Comparison of ENCODE assay signal across 32 cellular contexts in genomic region chr1:183575606-183576005, GRCh38. TPM values are rescaled to one million over a fixed set of nuclear protein-coding genes. Genes with fewer than 3 reads are reported as not detected.
"Had no signal": no experiment of that assay in that cellular context is flagged by ENCODE, and none has a peak within 500 bp of the region (broad histone marks: within the 10 kb centered on the region; RNA-seq: fewer than 3 reads in every experiment).

No MANE protein-coding gene starts in this region.

- H3K27ac ChIP-seq: brain microvascular endothelial cell, hepatocyte, parathyroid adenoma, WERI-Rb-1 had no signal

- H3K27me3 Mint-ChIP-seq: activated CD4-positive, alpha-beta memory T cell treated with anti-CD3 and anti-CD28 coated beads for 36 hours; activated CD4-positive, alpha-beta T cell treated with anti-CD3 and anti-CD28 coated beads, Interleukin-2, amount 10 ng/mL, durations not matched to agents 24 days and 14 days; activated naive CD8-positive, alpha-beta T cell treated with anti-CD3 and anti-CD28 coated beads, Interleukin-2, amount 10 ng/mL, durations not matched to agents 7 days and 5 days; naive B cell; stimulated activated naive CD8-positive, alpha-beta T cell treated with anti-CD3 and anti-CD28 coated beads, Interleukin-15, Interleukin-2, amounts not matched to agents 100 ng/mL and 50 ng/mL, for 24 hours; T-helper 17 cell had no signal

- H3K9me3 ChIP-seq: ascending aorta, esophagus squamous epithelium, right atrium auricular region, thoracic aorta, uterus had no signal

- H3K27me3 ChIP-seq: ascending aorta, brain microvascular endothelial cell, esophagus squamous epithelium, hepatocyte, right atrium auricular region, uterus had no signal

- H3K4me1 ChIP-seq: parathyroid adenoma, uterus had no signal

- H2AFZ ChIP-seq: hepatocyte, parathyroid adenoma had no signal

- H3K27ac Mint-ChIP-seq: activated CD4-positive, alpha-beta memory T cell treated with anti-CD3 and anti-CD28 coated beads for 36 hours; activated CD4-positive, alpha-beta T cell treated with anti-CD3 and anti-CD28 coated beads, Interleukin-2, amount 10 ng/mL, durations not matched to agents 24 days and 14 days; activated naive CD4-positive, alpha-beta T cell treated with anti-CD3 and anti-CD28 coated beads, Interleukin-2, amount 10 ng/mL, durations not matched to agents 7 days and 5 days; activated naive CD8-positive, alpha-beta T cell treated with anti-CD3 and anti-CD28 coated beads, Interleukin-2, amount 10 ng/mL, durations not matched to agents 7 days and 5 days; activated T-cell treated with anti-CD3 and anti-CD28 coated beads, Interleukin-2, amount 50 U/mL, for 24 hours; stimulated activated effector memory CD8-positive, alpha-beta T cell treated with anti-CD3 and anti-CD28 coated beads, Interleukin-12 subunit alpha, Interleukin-12 subunit beta, amount 100 ng/mL, for 72 hours; stimulated activated naive CD8-positive, alpha-beta T cell treated with anti-CD3 and anti-CD28 coated beads, Interleukin-15, Interleukin-2, amounts not matched to agents 100 ng/mL and 50 ng/mL, for 24 hours; T-helper 17 cell; type B pancreatic cell had no signal

- H3K79me2 ChIP-seq: hepatocyte, parathyroid adenoma had no signal

- H3K36me3 ChIP-seq: ascending aorta, brain microvascular endothelial cell, esophagus squamous epithelium, right atrium auricular region, thoracic aorta, uterus, WERI-Rb-1 had no signal

- H3K4me2 ChIP-seq: hepatocyte had no signal

- H3K9me3 Mint-ChIP-seq: activated CD4-positive, alpha-beta memory T cell treated with anti-CD3 and anti-CD28 coated beads for 36 hours; activated CD4-positive, alpha-beta T cell treated with anti-CD3 and anti-CD28 coated beads, Interleukin-2, amount 10 ng/mL, durations not matched to agents 24 days and 14 days; activated naive CD4-positive, alpha-beta T cell treated with anti-CD3 and anti-CD28 coated beads, Interleukin-2, amount 10 ng/mL, durations not matched to agents 7 days and 5 days; activated naive CD8-positive, alpha-beta T cell treated with anti-CD3 and anti-CD28 coated beads, Interleukin-2, amount 10 ng/mL, durations not matched to agents 7 days and 5 days; activated T-cell treated with anti-CD3 and anti-CD28 coated beads, Interleukin-2, amount 50 U/mL, for 24 hours; naive B cell; stimulated activated effector memory CD8-positive, alpha-beta T cell treated with anti-CD3 and anti-CD28 coated beads, Interleukin-12 subunit alpha, Interleukin-12 subunit beta, amount 100 ng/mL, for 72 hours; stimulated activated naive CD8-positive, alpha-beta T cell treated with anti-CD3 and anti-CD28 coated beads, Interleukin-15, Interleukin-2, amounts not matched to agents 100 ng/mL and 50 ng/mL, for 24 hours; type B pancreatic cell had no signal

- H3K4me3 ChIP-seq: ascending aorta, esophagus squamous epithelium, hepatocyte, right atrium auricular region, thoracic aorta, uterus had no signal

- H3K4me3 Mint-ChIP-seq: activated CD4-positive, alpha-beta memory T cell treated with anti-CD3 and anti-CD28 coated beads for 36 hours; activated CD4-positive, alpha-beta T cell treated with anti-CD3 and anti-CD28 coated beads, Interleukin-2, amount 10 ng/mL, durations not matched to agents 24 days and 14 days; activated naive CD4-positive, alpha-beta T cell treated with anti-CD3 and anti-CD28 coated beads, Interleukin-2, amount 10 ng/mL, durations not matched to agents 7 days and 5 days; activated naive CD8-positive, alpha-beta T cell treated with anti-CD3 and anti-CD28 coated beads, Interleukin-2, amount 10 ng/mL, durations not matched to agents 7 days and 5 days; activated T-cell treated with anti-CD3 and anti-CD28 coated beads, Interleukin-2, amount 50 U/mL, for 24 hours; naive B cell; stimulated activated effector memory CD8-positive, alpha-beta T cell treated with anti-CD3 and anti-CD28 coated beads, Interleukin-12 subunit alpha, Interleukin-12 subunit beta, amount 100 ng/mL, for 72 hours; stimulated activated naive CD8-positive, alpha-beta T cell treated with anti-CD3 and anti-CD28 coated beads, Interleukin-15, Interleukin-2, amounts not matched to agents 100 ng/mL and 50 ng/mL, for 24 hours; T-helper 17 cell; type B pancreatic cell had no signal

- H3K36me3 Mint-ChIP-seq: activated CD4-positive, alpha-beta memory T cell treated with anti-CD3 and anti-CD28 coated beads for 36 hours; stimulated activated effector memory CD8-positive, alpha-beta T cell treated with anti-CD3 and anti-CD28 coated beads, Interleukin-12 subunit alpha, Interleukin-12 subunit beta, amount 100 ng/mL, for 72 hours; type B pancreatic cell had no signal

- ATAC-seq: stimulated activated effector memory CD8-positive, alpha-beta T cell treated with anti-CD3 and anti-CD28 coated beads, Interleukin-12 subunit alpha, Interleukin-12 subunit beta, amount 100 ng/mL, for 72 hours; T-helper 17 cell had no signal

- DNase-seq: activated CD4-positive, alpha-beta memory T cell treated with anti-CD3 and anti-CD28 coated beads for 36 hours; activated CD4-positive, alpha-beta T cell treated with anti-CD3 and anti-CD28 coated beads, Interleukin-2, amount 10 ng/mL, durations not matched to agents 24 days and 14 days; activated CD4-positive, CD25-positive, alpha-beta regulatory T cell treated with anti-CD3 and anti-CD28 coated beads, Interleukin-2, amount 50 U/mL, for 72 hours; activated CD8-positive, alpha-beta memory T cell treated with anti-CD3 and anti-CD28 coated beads, Interleukin-2, amount 50 U/mL, for 4 hours; activated gamma-delta T cell; activated naive CD4-positive, alpha-beta T cell treated with anti-CD3 and anti-CD28 coated beads, Interleukin-2, amount 10 ng/mL, durations not matched to agents 7 days and 5 days; activated naive CD8-positive, alpha-beta T cell treated with anti-CD3 and anti-CD28 coated beads, Interleukin-2, amount 10 ng/mL, durations not matched to agents 7 days and 5 days; activated T-cell treated with anti-CD3 and anti-CD28 coated beads, Interleukin-2, amount 50 U/mL, for 24 hours; brain microvascular endothelial cell; caudate nucleus; effector CD4-positive, alpha-beta T cell; esophagus squamous epithelium; foreskin melanocyte; islet precursor cell; mammary epithelial cell; naive B cell; occipital lobe; stimulated activated CD4-positive, alpha-beta T cell treated with anti-CD3 and anti-CD28 coated beads, Interleukin-12 subunit alpha, Interleukin-12 subunit beta, amount 100 ng/mL, for 4 hours; stimulated activated CD4-positive, alpha-beta T cell treated with anti-CD3 and anti-CD28 coated beads, Interleukin-4, amount 100 ng/mL, for 24 hours; T-helper 17 cell; T1000; uterus; WERI-Rb-1 had no signal

RNA-seq across cellular contexts. Expression of gene NCF2, which starts 14.7 kb away (rescaled TPM):
- polyA plus RNA-seq: neural cell had no signal
